In the genomic region with DNA sequence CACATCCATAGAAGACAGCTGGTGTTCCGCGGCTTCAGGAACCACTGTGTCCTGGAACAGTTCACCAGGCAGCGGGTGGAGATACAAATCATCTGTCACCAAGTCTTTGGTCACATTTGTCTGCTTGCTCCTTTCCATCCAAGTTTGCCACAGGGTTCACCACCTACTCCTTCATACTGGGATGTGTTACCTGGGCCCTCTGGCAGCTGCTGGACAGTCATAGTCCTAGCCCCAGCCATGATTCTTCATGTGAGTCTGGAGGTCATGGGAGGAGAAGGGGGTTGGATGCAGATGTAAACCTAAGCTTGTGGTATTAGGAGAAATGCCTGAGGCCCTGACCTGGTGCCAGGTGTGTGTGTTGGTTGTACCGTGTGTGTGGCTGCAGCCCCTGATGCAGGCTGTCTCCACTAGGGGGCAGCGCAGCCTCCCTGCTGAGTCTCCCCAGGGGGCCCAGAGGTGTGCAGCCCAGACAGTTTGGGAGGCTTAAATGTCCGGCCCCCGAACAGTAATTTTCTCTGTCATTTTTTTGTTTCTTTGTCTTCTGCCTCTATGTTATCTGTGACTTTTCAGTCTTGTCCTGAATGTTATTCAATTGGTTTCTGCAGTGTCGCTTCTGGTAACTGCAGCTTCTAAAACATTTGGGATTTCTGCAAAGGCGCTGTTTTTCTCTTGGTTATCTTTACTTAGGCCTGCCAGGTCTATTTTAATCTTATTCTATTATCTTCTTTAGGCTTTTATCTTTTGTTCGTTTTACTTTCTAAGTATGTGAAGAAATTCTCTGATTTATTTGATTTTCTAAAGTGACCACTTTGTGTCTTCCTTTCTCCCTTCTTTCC, we compare ENCODE assay signal across 1 cellular context.
A peak's percentile ranks its signal among the peaks of the same experiment; 100 is the strongest.
TF ChIP-seq lines count a peak whose summit lies in the region.

No MANE protein-coding gene starts in this region.

TF ChIP-seq in H1, 55 proteins besides CTCF, POLR2A, EP300 and RAD21:
- TF ChIP-seq GABPA (IDR thresholded peaks at IDR 0.05; ENCODE audit: borderline replicate concordance, insufficient read depth, low read length) = peak; percentile 58; the same call in 1 of the 2 replicates
- TF ChIP-seq RFX5 (IDR thresholded peaks at IDR 0.05; ENCODE audit: borderline replicate concordance, low read depth, low read length) = no peak
- TF ChIP-seq CBX8 (IDR thresholded peaks at IDR 0.05; ENCODE audit: borderline replicate concordance, low read depth, low read length) = no peak
